In the genomic region with DNA sequence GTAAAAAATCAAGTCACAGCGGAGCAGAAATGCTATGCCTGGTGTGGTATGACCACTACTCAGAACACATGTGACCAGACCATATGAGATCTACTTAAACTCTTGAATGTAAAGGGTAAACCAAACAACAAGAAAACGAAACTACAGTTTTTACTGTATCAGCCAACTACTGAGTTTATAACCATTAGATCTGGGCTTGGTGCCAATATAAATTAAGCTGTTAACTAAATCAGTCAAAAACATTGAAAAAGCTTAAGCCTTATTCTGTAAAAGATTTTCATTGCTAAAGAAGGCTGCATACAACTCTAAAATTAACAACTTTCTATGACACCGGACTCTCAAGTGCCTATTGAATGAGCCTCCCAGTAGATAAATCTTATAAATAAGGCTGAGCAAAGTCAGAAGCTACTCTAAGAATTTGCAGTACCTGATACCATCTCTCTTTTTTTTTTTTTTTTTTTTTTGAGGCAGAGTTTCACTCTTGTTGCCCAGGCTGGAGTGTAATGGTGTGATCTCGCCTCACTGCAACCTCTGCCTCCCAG, we compare ENCODE assay signal across 7 cellular contexts. TPM values are rescaled to one million over a fixed set of nuclear protein-coding genes. Genes with fewer than 3 reads are reported as not detected.
A peak's percentile ranks its signal among the peaks of the same experiment; 100 is the strongest.
DNase-seq lines count a peak whose midpoint lies in the region; ATAC-seq and TF ChIP-seq lines count a peak whose summit lies in the region.

No MANE protein-coding gene starts in this region.

- TF ChIP-seq EP300 in Ishikawa (IDR thresholded peaks at IDR 0.05; ENCODE audit: borderline replicate concordance) (no peak), ovary (IDR thresholded peaks at IDR 0.05) (no peak)

- H3K36me3 ChIP-seq in mesendoderm (ENCODE audit: control insufficient read depth, insufficient read depth, low read length): no peaks in the 10 kb centered on the region
- no peaks in the 10 kb centered on the region for H3K36me3 ChIP-seq in ovary

- H3K79me2 ChIP-seq in mesendoderm (ENCODE audit: control insufficient read depth, insufficient read depth, low read length): peaks cover 6% of the 10 kb centered on the region

- no peaks in the 10 kb centered on the region for H3K27me3 ChIP-seq in mesendoderm (ENCODE audit: insufficient read depth, low read length, poor library complexity)
- no peaks in the 10 kb centered on the region for H3K27me3 ChIP-seq in ovary

- H3K4me1 Mint-ChIP-seq in activated T-helper 2 cell treated with anti-CD3 and anti-CD28 coated beads, Interferon-gamma antibody, Interleukin-2, Interleukin-4, amounts not matched to agents 10 μg/mL and 5 μg/mL and 100 μg/mL, durations not matched to agents 14 hours and 24 hours and 36 hours (ENCODE audit: low read depth): peaks cover 26% of the 10 kb centered on the region

- no peaks in the 10 kb centered on the region for H3K4me1 ChIP-seq in mesendoderm (ENCODE audit: control insufficient read depth, low read depth, low read length)
- peaks cover 15% of the 10 kb centered on the region for H3K4me1 ChIP-seq in ovary (ENCODE audit: insufficient read depth)

- H3K4me3 Mint-ChIP-seq in activated T-helper 2 cell treated with anti-CD3 and anti-CD28 coated beads, Interferon-gamma antibody, Interleukin-2, Interleukin-4, amounts not matched to agents 10 μg/mL and 5 μg/mL and 100 μg/mL, durations not matched to agents 14 hours and 24 hours and 36 hours (ENCODE audit: low read depth): peak overlapping the region; percentile 33

- no peak overlapping the region for H3K27ac ChIP-seq in mesendoderm (ENCODE audit: low read depth, low read length)
- no peak overlapping the region for H3K27ac ChIP-seq in ovary

- no peak overlapping the region for H4K5ac ChIP-seq in mesendoderm (ENCODE audit: low read length)

- no CpG with 5 or more reads among the region's 4 CpGs for WGBS in mesendoderm (ENCODE audit: extremely low coverage, insufficient coverage, low lambda C conversion rate)
- WGBS in ovary, 3 donors: 33 to 43% (median 40%) methylated on average over 4 of the region's 4 CpGs

- H2BK5ac ChIP-seq in mesendoderm (ENCODE audit: low read length): no peak overlapping the region

- TF ChIP-seq POLR2A in ovary (IDR thresholded peaks at IDR 0.05): no peak

- no peaks in the 10 kb centered on the region for H3K27me3 Mint-ChIP-seq in activated T-helper 2 cell treated with anti-CD3 and anti-CD28 coated beads, Interferon-gamma antibody, Interleukin-2, Interleukin-4, amounts not matched to agents 10 μg/mL and 5 μg/mL and 100 μg/mL, durations not matched to agents 14 hours and 24 hours and 36 hours (ENCODE audit: low read depth)

- H3K4me3 ChIP-seq in mesendoderm (ENCODE audit: low read length) (no peak overlapping the region), ovary (no peak overlapping the region)

- no peak overlapping the region for H3K9ac ChIP-seq in mesendoderm (ENCODE audit: low read length)

- no peak for DNase-seq in activated T-helper 2 cell treated with anti-CD3 and anti-CD28 coated beads, Interferon-gamma antibody, Interleukin-2, Interleukin-4, amounts not matched to agents 10 μg/mL and 5 μg/mL and 100 μg/mL, durations not matched to agents 14 hours and 24 hours and 36 hours (ENCODE audit: low spot score)
- DNase-seq in mesendoderm: peak; percentile 21
- no peak for DNase-seq in ovary
- DNase-seq in stimulated activated CD4-positive, alpha-beta T cell treated with anti-CD3 and anti-CD28 coated beads, Interleukin-4, amount 100 ng/mL, for 24 hours: no peak

- H3K36me3 Mint-ChIP-seq in activated T-helper 2 cell treated with anti-CD3 and anti-CD28 coated beads, Interferon-gamma antibody, Interleukin-2, Interleukin-4, amounts not matched to agents 10 μg/mL and 5 μg/mL and 100 μg/mL, durations not matched to agents 14 hours and 24 hours and 36 hours (ENCODE audit: low read depth): peaks cover 22% of the 10 kb centered on the region

- no peaks in the 10 kb centered on the region for H3K9me3 ChIP-seq in ovary

- TF ChIP-seq CTCF in ovary (IDR thresholded peaks at IDR 0.05): no peak

- no peak overlapping the region for H3K4ac ChIP-seq in mesendoderm (ENCODE audit: low read depth, low read length)

- H3K79me1 ChIP-seq in mesendoderm (ENCODE audit: low read length): peaks cover 8% of the 10 kb centered on the region

- ATAC-seq in GM18499 (IDR thresholded peaks at IDR 0.05; ENCODE audit: insufficient read depth, unreplicated experiment) (peak; percentile 90), GM21576 (IDR thresholded peaks at IDR 0.05; ENCODE audit: unreplicated experiment) (peak; percentile 93)

- no peak overlapping the region for H2AK5ac ChIP-seq in mesendoderm (ENCODE audit: low read length)

- no peak overlapping the region for H4K8ac ChIP-seq in mesendoderm (ENCODE audit: low read depth, low read length)

- peak overlapping the region; percentile 28 for H3K27ac Mint-ChIP-seq in activated T-helper 2 cell treated with anti-CD3 and anti-CD28 coated beads, Interferon-gamma antibody, Interleukin-2, Interleukin-4, amounts not matched to agents 10 μg/mL and 5 μg/mL and 100 μg/mL, durations not matched to agents 14 hours and 24 hours and 36 hours

- intact Hi-C loops in activated T-helper 2 cell treated with anti-CD3 and anti-CD28 coated beads, Interferon-gamma antibody, Interleukin-2, Interleukin-4, amounts not matched to agents 10 μg/mL and 5 μg/mL and 100 μg/mL, durations not matched to agents 14 hours and 24 hours and 36 hours (cut with micrococcal nuclease): loop anchor here (5.0 kb wide), 1 partner anchor 36 kb away; a partner anchor contains a TSS
- intact Hi-C loops in ovary (cut with DNase I): no loop called here

- no peak overlapping the region for H2BK120ac ChIP-seq in mesendoderm (ENCODE audit: low read depth, low read length)

- H3K9me3 Mint-ChIP-seq in activated T-helper 2 cell treated with anti-CD3 and anti-CD28 coated beads, Interferon-gamma antibody, Interleukin-2, Interleukin-4, amounts not matched to agents 10 μg/mL and 5 μg/mL and 100 μg/mL, durations not matched to agents 14 hours and 24 hours and 36 hours: no peaks in the 10 kb centered on the region

- no peak overlapping the region for H2BK15ac ChIP-seq in mesendoderm (replicated peaks; ENCODE audit: low read depth)

- no peak overlapping the region for H3K18ac ChIP-seq in mesendoderm (ENCODE audit: low read length)

- no peak for TF ChIP-seq RAD21 in Ishikawa (IDR thresholded peaks at IDR 0.05; ENCODE audit: low read depth)

- no peak overlapping the region for H3K23ac ChIP-seq in mesendoderm (ENCODE audit: low read length)

- H3K4me2 ChIP-seq in mesendoderm (ENCODE audit: low read length): no peak overlapping the region

- no peak overlapping the region for H3K56ac ChIP-seq in mesendoderm (ENCODE audit: low read length)

TF ChIP-seq in Ishikawa, 13 proteins besides CTCF, POLR2A, EP300 and RAD21:
- TF ChIP-seq YY1 (IDR thresholded peaks at IDR 0.05; ENCODE audit: low read depth) (no peak), NFIC (IDR thresholded peaks at IDR 0.05) (peak; percentile 37; the same call in 1 of the 2 replicates)
- TF ChIP-seq, protein P1, sequence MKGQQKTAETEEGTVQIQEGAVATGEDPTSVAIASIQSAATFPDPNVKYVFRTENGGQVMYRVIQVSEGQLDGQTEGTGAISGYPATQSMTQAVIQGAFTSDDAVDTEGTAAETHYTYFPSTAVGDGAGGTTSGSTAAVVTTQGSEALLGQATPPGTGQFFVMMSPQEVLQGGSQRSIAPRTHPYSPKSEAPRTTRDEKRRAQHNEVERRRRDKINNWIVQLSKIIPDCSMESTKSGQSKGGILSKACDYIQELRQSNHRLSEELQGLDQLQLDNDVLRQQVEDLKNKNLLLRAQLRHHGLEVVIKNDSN (IDR thresholded peaks at IDR 0.05): no peak
TF ChIP-seq in Ishikawa: peak in this region for 1.

RNA-seq across cellular contexts. Expression of a gene that starts 35.4 kb away (rescaled TPM):
- total RNA-seq in activated T-helper 2 cell treated with anti-CD3 and anti-CD28 coated beads, Interferon-gamma antibody, Interleukin-2, Interleukin-4, amounts not matched to agents 10 μg/mL and 5 μg/mL and 100 μg/mL, durations not matched to agents 14 hours and 24 hours and 36 hours: 26.6 and 29.6 TPM in 2 replicates
- 13.0 TPM for polyA plus RNA-seq in mesendoderm (2013, experiment 1 of 2)
- polyA plus RNA-seq in mesendoderm (2013, experiment 2 of 2): 12.6 TPM
- 10 to 100 TPM; 13.1 to 31.1 (median 22.2) TPM for total RNA-seq in ovary
- polyA plus RNA-seq in ovary: 10 to 100 TPM in 1 of 2 donors, 1 to 10 TPM in 1; 8.0 to 18.4 TPM
